10 cellular contexts compared by ENCODE assay signal in genomic region chr20:25054995-25055629, GRCh38. TPM values are rescaled to one million over a fixed set of nuclear protein-coding genes. Genes with fewer than 3 reads are reported as not detected.
A peak's percentile ranks its signal among the peaks of the same experiment; 100 is the strongest.
DNase-seq lines count a peak whose midpoint lies in the region; ATAC-seq and TF ChIP-seq lines count a peak whose summit lies in the region.
"Had no signal": no experiment of that assay in that cellular context is flagged by ENCODE, and none has a peak within 500 bp of the region (broad histone marks: within the 10 kb centered on the region; RNA-seq: fewer than 3 reads in every experiment).

No MANE protein-coding gene starts in this region.

- intact Hi-C loops in IMR-90 (cut with micrococcal nuclease): no loop called here

- no peaks in the 10 kb centered on the region for H3K79me1 ChIP-seq in IMR-90 (ENCODE audit: low read depth in 1 of 2, low read length in 2 of 2)

- no peak overlapping the region for H3K4me2 ChIP-seq in IMR-90 (ENCODE audit: low read depth, low read length)

- DNase-seq in ACHN (peak; percentile 11), IMR-90 (peak; percentile 13), cardiac fibroblast (ENCODE audit: low read depth in 2 of 2) (peak; percentile 31 to 51), DMS53 treated with DMSO at 0.1 percent for 48 hours (lab: John Stamatoyannopoulos, UW; ENCODE audit: unreplicated experiment) (no peak), NCI-H2227 treated with DMSO at 0.1 percent for 48 hours (lab: John Stamatoyannopoulos, UW) (no peak)
- no peak for DNase-seq in activated CD4-positive, alpha-beta T cell treated with anti-CD3 and anti-CD28 coated beads, Interleukin-2, amount 50 U/mL, for 4 hours
- DNase-seq: NCI-H2081 treated with DMSO at 0.1 percent for 48 hours; stimulated activated CD4-positive, alpha-beta T cell treated with anti-CD3 and anti-CD28 coated beads, Interleukin-12 subunit alpha, Interleukin-12 subunit beta, amount 100 ng/mL, for 4 hours had no signal

- H3K23ac ChIP-seq in IMR-90 (ENCODE audit: low read depth, low read length): no peak overlapping the region

- no peak overlapping the region for H4K5ac ChIP-seq in IMR-90 (ENCODE audit: low read depth, low read length)

- no peak overlapping the region for H2AFZ ChIP-seq in IMR-90 (replicated peaks; ENCODE audit: low read length, poor library complexity)

- H4K20me1 ChIP-seq in IMR-90 (ENCODE audit: insufficient read depth, low read length): peaks cover 7% of the 10 kb centered on the region; the same call in 1 of the 2 replicates

- no peak for TF ChIP-seq POLR2A in IMR-90 (IDR thresholded peaks at IDR 0.05; ENCODE audit: low read depth, low read length)

- no peak overlapping the region for H2AK9ac ChIP-seq in IMR-90 (replicated peaks; ENCODE audit: low read depth, low read length, poor library complexity)

- H3K9me3 ChIP-seq in IMR-90 (ENCODE audit: control insufficient read depth, insufficient read depth, low read length): no peaks in the 10 kb centered on the region
- H3K9me3 ChIP-seq in mucosa of rectum (ENCODE audit: control insufficient read depth in 2 of 2, low read length in 2 of 2): no peaks in the 10 kb centered on the region

- H3K36me3 ChIP-seq in IMR-90 (ENCODE audit: control insufficient read depth, insufficient read depth, low read length): no peaks in the 10 kb centered on the region
- H3K36me3 ChIP-seq in mucosa of rectum (ENCODE audit: control insufficient read depth in 2 of 2, insufficient read depth in 2 of 2, low read length in 2 of 2): peaks cover 5 to 11% of the 10 kb centered on the region in 2 donors

- peaks cover 28% of the 10 kb centered on the region; the same call in 1 of the 2 replicates for H3K27me3 ChIP-seq in IMR-90 (ENCODE audit: control insufficient read depth, insufficient read depth, low read length)
- no peaks in the 10 kb centered on the region for H3K27me3 ChIP-seq in mucosa of rectum (ENCODE audit: control insufficient read depth in 2 of 2, insufficient read depth in 2 of 2, low read length in 2 of 2)

- H2BK120ac ChIP-seq in IMR-90 (ENCODE audit: low read depth, low read length): no peak overlapping the region

- BruUV-seq in IMR-90 (replicated peaks; lab: Mats Ljungman, UMichigan): no TSS peak

- no peak overlapping the region for H3K14ac ChIP-seq in IMR-90 (replicated peaks; ENCODE audit: low read depth, low read length)

- H3K9ac ChIP-seq in IMR-90 (ENCODE audit: low read depth, low read length) (no peak overlapping the region), mucosa of rectum (ENCODE audit: low read depth in 1 of 2, low read length in 2 of 2) (no peak overlapping the region)

- H3K56ac ChIP-seq in IMR-90 (ENCODE audit: extremely low read depth, insufficient read depth, low read length): no peak overlapping the region

- dilution Hi-C loops in IMR-90 (cut with HindIII; ENCODE audit: low sequenced_read_pairs, unreplicated experiment): no loop called here

- ATAC-seq in IMR-90 (ENCODE audit: low read depth) (no peak), GM21526 (IDR thresholded peaks at IDR 0.05; ENCODE audit: low FRiP score, unreplicated experiment) (no peak)

- POLR2A ChIA-PET in IMR-90 (lab: Charles Lee; ENCODE audit: unreplicated experiment): no interaction called here

- in situ Hi-C loops in ACHN (cut with HindIII; ENCODE audit: low pct_ligation_motif_present, low pct_unique_long_range_greater_than_20kb, low sequenced_read_pairs): no loop called here
- in situ Hi-C loops in IMR-90 (cut with MboI; ENCODE audit: low sequenced_read_pairs): no loop called here

- 63% methylated on average over 4 of the region's 10 CpGs; no CpG with 5 or more reads in 1 of the 2 experiments for WGBS in IMR-90 (ENCODE audit: extremely low coverage in 2 of 2, insufficient read length in 1 of 2), 2 experiments

- no peak overlapping the region for H4K91ac ChIP-seq in IMR-90 (ENCODE audit: insufficient read depth, low read depth, low read length)

- no peak overlapping the region for H2BK20ac ChIP-seq in IMR-90 (ENCODE audit: low read depth, low read length)

- no peak overlapping the region for H4K8ac ChIP-seq in IMR-90 (ENCODE audit: low read depth in 2 of 2, low read length in 2 of 2)

- no peak overlapping the region for H2BK15ac ChIP-seq in IMR-90 (ENCODE audit: low read depth, low read length)

- no peak overlapping the region for H2BK5ac ChIP-seq in IMR-90 (ENCODE audit: low read depth, low read length, poor library complexity, severe bottlenecking)

- no peak overlapping the region for H3K18ac ChIP-seq in IMR-90 (ENCODE audit: low read depth, low read length)

- CTCF ChIA-PET in IMR-90 (lab: Yijun Ruan, JAX): no interaction called here

- H3K4me1 ChIP-seq in IMR-90 (ENCODE audit: control insufficient read depth, insufficient read depth, low read length) (peaks cover 10% of the 10 kb centered on the region; the same call in 1 of the 2 replicates), mucosa of rectum (ENCODE audit: control insufficient read depth in 2 of 2, insufficient read depth in 2 of 2, low read length in 2 of 2) (peaks cover 34 to 46% of the 10 kb centered on the region in 2 donors)

- no peak overlapping the region for H2AK5ac ChIP-seq in IMR-90 (ENCODE audit: low read depth, low read length)

- no peak overlapping the region for H3K4ac ChIP-seq in IMR-90 (ENCODE audit: low read depth, low read length)

- TF ChIP-seq RAD21 in IMR-90 (IDR thresholded peaks at IDR 0.05; ENCODE audit: low read length): no peak

- 0 out of 2 replicates have a peak, but pooled peaks cover 2% of the 10 kb centered on the region for H3K9me1 ChIP-seq in IMR-90 (ENCODE audit: insufficient read depth, low read length)

- H3K27ac ChIP-seq in IMR-90 (ENCODE audit: insufficient read depth, low read length) (no peak overlapping the region), mucosa of rectum (ENCODE audit: low read depth in 2 of 2, low read length in 2 of 2) (peak overlapping the region; percentile 91 to 94)

- TF ChIP-seq CTCF in IMR-90 (conservative IDR thresholded peaks at IDR 0.05; ENCODE audit: low read depth, low read length) (no peak), cardiac fibroblast (IDR thresholded peaks at IDR 0.05; ENCODE audit: low read depth, low read length) (no peak)

- H3K4me3 ChIP-seq in IMR-90 (ENCODE audit: insufficient read depth, low read depth, low read length) (no peak overlapping the region), cardiac fibroblast (replicated peaks in 1 of 2; ENCODE audit: low read depth in 2 of 2, low read length in 2 of 2) (no peak overlapping the region), mucosa of rectum (ENCODE audit: low read length in 2 of 2) (peak overlapping the region in 1 of 2 donors; percentile 33)

TF ChIP-seq in IMR-90, 13 proteins besides CTCF, POLR2A, EP300 and RAD21:
- TF ChIP-seq FOS (IDR thresholded peaks at IDR 0.05; ENCODE audit: low read depth, low read length): peak; percentile 47; the same call in 1 of the 2 replicates
- TF ChIP-seq MXI1 (IDR thresholded peaks at IDR 0.05; ENCODE audit: borderline replicate concordance, low read depth, low read length): no peak
- no peak for TF ChIP-seq MAFK (IDR thresholded peaks at IDR 0.05; ENCODE audit: low read depth, low read length)

RNA-seq across cellular contexts. Expression of gene ACSS1, which starts 2.8 kb away (rescaled TPM):
- 0.56 and 0.72 TPM in 2 replicates for total RNA-seq in IMR-90 (2012; rRNA removed)
- polyA plus RNA-seq in IMR-90 (2012; rRNA removed): 1.0 and 1.2 TPM in 2 replicates
- 0.81 and 1.0 TPM in 2 replicates for polyA plus RNA-seq in IMR-90 (2012; cell fraction: cytosol; rRNA removed)
- 3.1 and 4.1 TPM in 2 replicates for polyA plus RNA-seq in IMR-90 (2012; cell fraction: nucleus; rRNA removed; ENCODE audit: low replicate concordance)

RNA-seq across cellular contexts. Expression of gene VSX1, which starts 26.8 kb away (rescaled TPM):
- total RNA-seq in IMR-90 (2012; rRNA removed): not detected in 2 replicates
- not detected in 2 replicates for polyA plus RNA-seq in IMR-90 (2012; rRNA removed)
- polyA plus RNA-seq in IMR-90 (2012; cell fraction: cytosol; rRNA removed): not detected in 2 replicates
- polyA plus RNA-seq in IMR-90 (2012; cell fraction: nucleus; rRNA removed; ENCODE audit: low replicate concordance): not detected in 2 replicates

Comparison
In these comparisons a context has a peak if more than half of its experiments do, and no peak if none do; other contexts are left out.
1. DNase-seq: peak in ACHN (single experiment), IMR-90 (single experiment) and cardiac fibroblast (2 of 2); none in activated CD4-positive, alpha-beta T cell treated with anti-CD3 and anti-CD28 coated beads, Interleukin-2, amount 50 U/mL, for 4 hours (0 of 2), DMS53 treated with DMSO at 0.1 percent for 48 hours (single experiment) and NCI-H2227 treated with DMSO at 0.1 percent for 48 hours (single experiment).